ENCODE assay signal across 12 cellular contexts in the genomic region with DNA sequence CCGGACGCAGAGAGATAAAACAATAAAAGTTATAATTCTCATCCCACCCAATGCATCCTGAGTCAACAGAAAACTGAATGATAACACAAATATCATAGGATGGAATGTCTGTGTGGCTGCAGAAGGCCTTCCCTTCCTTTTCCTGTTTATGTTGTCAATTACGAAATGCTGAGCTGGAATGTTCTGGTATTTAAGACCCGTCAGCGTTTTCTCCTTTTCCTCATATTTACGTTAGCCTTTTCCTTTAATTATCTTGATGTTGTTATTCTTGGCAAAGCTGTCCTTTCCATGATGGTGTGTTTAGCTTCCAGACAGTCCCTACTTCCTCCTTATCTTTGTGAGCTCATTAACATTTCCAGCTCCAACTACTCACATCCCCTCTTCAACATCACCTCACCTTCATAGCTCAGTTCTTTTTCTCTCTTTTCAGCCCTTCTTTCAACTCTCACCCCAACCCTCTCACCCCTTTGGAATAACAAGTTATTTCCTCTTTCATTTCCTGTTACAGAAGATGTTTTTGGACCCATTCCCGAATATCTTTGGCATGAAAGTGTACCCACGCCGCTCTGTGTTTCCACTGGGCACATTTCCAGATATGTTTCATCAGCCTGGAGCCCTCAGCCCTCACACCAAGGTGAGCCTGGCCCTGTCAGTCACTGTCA.
DNase-seq lines count a peak whose midpoint lies in the region; ATAC-seq and TF ChIP-seq lines count a peak whose summit lies in the region.
"Had no signal": no experiment of that assay in that cellular context is flagged by ENCODE, and none has a peak within 500 bp of the region (broad histone marks: within the 10 kb centered on the region; RNA-seq: fewer than 3 reads in every experiment).

No MANE protein-coding gene starts in this region.

- H3K9me3 Mint-ChIP-seq in CD8-positive, alpha-beta memory T cell = peaks cover 0 to 5% (median 0%) of the 10 kb centered on the region in 5 donors

- H3K27ac Mint-ChIP-seq in CD8-positive, alpha-beta memory T cell = peak overlapping the region in 1 of 8 donors; percentile 12
- H3K27ac Mint-ChIP-seq: CD4-positive, CD25-positive, alpha-beta regulatory T cell; dendritic cell treated with granulocyte-macrophage colony-stimulating factor and Interleukin-4, amounts not matched to agents 40 ng/mL and 50 ng/mL, for 4 days; naive thymus-derived CD8-positive, alpha-beta T cell had no signal

- no peak overlapping the region for H3K4me3 ChIP-seq in astrocyte of the cerebellum (ENCODE audit: low read depth, low read length)
- H3K4me3 ChIP-seq in CD8-positive, alpha-beta memory T cell (ENCODE audit: low read length) = no peak overlapping the region

- no peaks in the 10 kb centered on the region for H3K27me3 Mint-ChIP-seq in CD8-positive, alpha-beta memory T cell
- H3K27me3 Mint-ChIP-seq: CD4-positive, CD25-positive, alpha-beta regulatory T cell; dendritic cell treated with granulocyte-macrophage colony-stimulating factor and Interleukin-4, amounts not matched to agents 40 ng/mL and 50 ng/mL, for 4 days had no signal

- DNase-seq in A172 (ENCODE audit: low spot score) (peak; percentile 77), HT1080 (ENCODE audit: low read depth) (peak; percentile 74), astrocyte of the cerebellum (ENCODE audit: low read depth) (peak; percentile 23), left lobe of liver (ENCODE audit: low spot score) (no peak), NCI-H1417 (lab: John Stamatoyannopoulos, UW) (no peak), GM13976 (ENCODE audit: low spot score) (no peak)
- DNase-seq in CD8-positive, alpha-beta memory T cell = no peak
- DNase-seq: CD4-positive, CD25-positive, alpha-beta regulatory T cell; naive thymus-derived CD8-positive, alpha-beta T cell; NK-92 treated with Interleukin-12 subunit alpha and Interleukin-12 subunit beta, amount 100 ng/mL, for 24 hours had no signal

- no peaks in the 10 kb centered on the region for H3K4me1 Mint-ChIP-seq in CD8-positive, alpha-beta memory T cell
- H3K4me1 Mint-ChIP-seq: CD4-positive, CD25-positive, alpha-beta regulatory T cell; naive thymus-derived CD8-positive, alpha-beta T cell had no signal

- no peak overlapping the region for H3K27ac ChIP-seq in CD8-positive, alpha-beta memory T cell (ENCODE audit: low read depth, low read length)

- H3K27me3 ChIP-seq in CD8-positive, alpha-beta memory T cell (ENCODE audit: insufficient read depth, low read length, poor library complexity, severe bottlenecking) = no peaks in the 10 kb centered on the region

- no peaks in the 10 kb centered on the region for H3K36me3 Mint-ChIP-seq in CD8-positive, alpha-beta memory T cell
- H3K36me3 Mint-ChIP-seq: CD4-positive, CD25-positive, alpha-beta regulatory T cell; naive thymus-derived CD8-positive, alpha-beta T cell had no signal

- no peaks in the 10 kb centered on the region for H3K36me3 ChIP-seq in CD8-positive, alpha-beta memory T cell (ENCODE audit: insufficient read depth, low read length)

- TF ChIP-seq CTCF in astrocyte of the cerebellum (IDR thresholded peaks at IDR 0.05; ENCODE audit: low read depth, low read length, missing control alignments) = no peak
- TF ChIP-seq CTCF in GM13976 (IDR thresholded peaks at IDR 0.05; ENCODE audit: borderline replicate concordance, control extremely low read depth, extremely low read depth, insufficient read depth, missing control alignments) = no peak

- in situ Hi-C loops in astrocyte of the cerebellum (cut with HindIII; ENCODE audit: low sequenced_read_pairs) (no loop called here), GM13976 (cut with MboI; ENCODE audit: low sequenced_read_pairs, unreplicated experiment) (no loop called here)

- peak; percentile 69 for ATAC-seq in left lobe of liver
- no peak for ATAC-seq in HG02798 (IDR thresholded peaks at IDR 0.05; ENCODE audit: poor library complexity, unreplicated experiment)
- ATAC-seq: naive thymus-derived CD8-positive, alpha-beta T cell had no signal

- no peak overlapping the region for H3K4me3 Mint-ChIP-seq in CD8-positive, alpha-beta memory T cell
- H3K4me3 Mint-ChIP-seq: CD4-positive, CD25-positive, alpha-beta regulatory T cell; dendritic cell treated with granulocyte-macrophage colony-stimulating factor and Interleukin-4, amounts not matched to agents 40 ng/mL and 50 ng/mL, for 4 days; naive thymus-derived CD8-positive, alpha-beta T cell had no signal

- H3K4me1 ChIP-seq in CD8-positive, alpha-beta memory T cell (ENCODE audit: insufficient read depth, low read length) = no peaks in the 10 kb centered on the region

- POLR2A ChIA-PET in CD8-positive, alpha-beta memory T cell (lab: Charles Lee) = no interaction called here

- CTCF ChIA-PET in CD8-positive, alpha-beta memory T cell (lab: Charles Lee) = no interaction called here

- no peaks in the 10 kb centered on the region for H3K9me3 ChIP-seq in CD8-positive, alpha-beta memory T cell (ENCODE audit: low read length)

Comparison
In these comparisons a context has a peak if more than half of its experiments do, and no peak if none do; other contexts are left out.
1. DNase-seq: peak in A172 (single experiment), HT1080 (single experiment) and astrocyte of the cerebellum (single experiment); none in left lobe of liver (single experiment), CD8-positive, alpha-beta memory T cell (0 of 5), NCI-H1417 (0 of 3) and GM13976 (single experiment).